10 cellular contexts compared by ENCODE assay signal in the genomic region with DNA sequence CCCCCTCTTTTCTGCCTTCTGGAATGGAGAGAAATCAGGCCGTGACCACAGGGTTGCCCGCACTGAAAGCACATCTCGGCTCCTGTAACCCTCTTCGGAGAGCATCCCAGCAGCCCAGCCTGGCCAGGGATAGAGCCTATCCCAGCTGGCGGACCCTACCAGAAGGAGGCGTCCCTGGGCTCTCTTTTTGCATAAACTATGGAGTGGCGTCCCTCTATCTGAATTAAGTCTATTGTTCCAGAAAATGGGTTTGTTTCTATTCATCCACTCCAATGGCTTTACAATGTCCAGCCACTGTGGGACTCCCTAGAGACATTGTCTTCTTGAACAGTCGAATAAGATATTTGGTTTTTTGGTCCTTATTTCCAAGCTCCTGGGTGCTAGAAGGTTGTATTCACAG. TPM values are rescaled to one million over a fixed set of nuclear protein-coding genes. Genes with fewer than 3 reads are reported as not detected.
DNase-seq lines count a peak whose midpoint lies in the region; ATAC-seq and TF ChIP-seq lines count a peak whose summit lies in the region.
"Had no signal": no experiment of that assay in that cellular context is flagged by ENCODE, and none has a peak within 500 bp of the region (broad histone marks: within the 10 kb centered on the region; RNA-seq: fewer than 3 reads in every experiment).

No MANE protein-coding gene starts in this region.

- H3K27ac ChIP-seq in ectodermal cell (ENCODE audit: insufficient read depth, low read depth, low read length, poor library complexity, severe bottlenecking) = peak overlapping the region; percentile 26
- no peak overlapping the region for H3K27ac ChIP-seq in mesendoderm (ENCODE audit: low read depth, low read length)

- H3K27me3 ChIP-seq in H7 (ENCODE audit: control insufficient read depth, insufficient read depth, low read length) = no peaks in the 10 kb centered on the region
- no peaks in the 10 kb centered on the region for H3K27me3 ChIP-seq in ectodermal cell (ENCODE audit: control insufficient read depth, insufficient read depth, low read length, poor library complexity, severe bottlenecking)
- H3K27me3 ChIP-seq in mesendoderm (ENCODE audit: insufficient read depth, low read length, poor library complexity) = no peaks in the 10 kb centered on the region

- peaks cover 11% of the 10 kb centered on the region for H3K79me2 ChIP-seq in mesendoderm (ENCODE audit: control insufficient read depth, insufficient read depth, low read length)

- no peaks in the 10 kb centered on the region for H3K79me1 ChIP-seq in mesendoderm (ENCODE audit: low read length)

- H3K23ac ChIP-seq in mesendoderm (ENCODE audit: low read length) = no peak overlapping the region

- H3K4me2 ChIP-seq in mesendoderm (ENCODE audit: low read length) = peak overlapping the region; percentile 44

- H3K36me3 ChIP-seq in H7 (replicated peaks; ENCODE audit: control insufficient read depth, insufficient read depth, low read length) (no peaks in the 10 kb centered on the region), ectodermal cell (ENCODE audit: control insufficient read depth, insufficient read depth, low read length) (no peaks in the 10 kb centered on the region), mesendoderm (ENCODE audit: control insufficient read depth, insufficient read depth, low read length) (no peaks in the 10 kb centered on the region)

- no peak overlapping the region for H3K4me3 ChIP-seq in AG04449 (ENCODE audit: low read depth, low read length)
- peak overlapping the region; percentile 87 for H3K4me3 ChIP-seq in H7 (ENCODE audit: insufficient read depth, low read depth, low read length)
- peak overlapping the region; percentile 55 for H3K4me3 ChIP-seq in ectodermal cell (ENCODE audit: insufficient read depth, low read depth, low read length)
- H3K4me3 ChIP-seq in mesendoderm (ENCODE audit: low read length) = peak overlapping the region; percentile 17

- peak overlapping the region; percentile 28 for H3K18ac ChIP-seq in mesendoderm (ENCODE audit: low read length)

- H3K4me1 ChIP-seq in ectodermal cell (ENCODE audit: control insufficient read depth, insufficient read depth, low read length) (peaks cover 3% of the 10 kb centered on the region), mesendoderm (ENCODE audit: control insufficient read depth, low read depth, low read length) (no peaks in the 10 kb centered on the region)

- no peak overlapping the region for H2BK15ac ChIP-seq in mesendoderm (replicated peaks; ENCODE audit: low read depth)

- H4K5ac ChIP-seq in mesendoderm (ENCODE audit: low read length) = no peak overlapping the region

- ATAC-seq in omental fat pad (ENCODE audit: low FRiP score) = no peak
- no peak for ATAC-seq in HG03442 (IDR thresholded peaks at IDR 0.05; ENCODE audit: unreplicated experiment)
- no peak for ATAC-seq in GM18907 (IDR thresholded peaks at IDR 0.05; ENCODE audit: unreplicated experiment)
- no peak for ATAC-seq in GM19467 (IDR thresholded peaks at IDR 0.05; ENCODE audit: unreplicated experiment)
- ATAC-seq: PC-3 had no signal

- no peak overlapping the region for H4K8ac ChIP-seq in mesendoderm (ENCODE audit: low read depth, low read length)

- H3K4ac ChIP-seq in mesendoderm (ENCODE audit: low read depth, low read length) = peak overlapping the region; percentile 70

- no peaks in the 10 kb centered on the region for H3K9me3 ChIP-seq in ectodermal cell (ENCODE audit: control insufficient read depth, low read length)

- POLR2A ChIA-PET in AG04449 (lab: Yijun Ruan, JAX) = interaction anchor here (1.0 kb wide), 1 partner anchor 15 kb away, joined by 3 read pairs; no protein-coding TSS in a partner anchor

- CTCF ChIA-PET in AG04449 (lab: Yijun Ruan, JAX) = interaction anchor here (0.7 to 2.9 kb wide), 6 partner anchors 9 to 245 kb away, joined by 3 to 12 read pairs (median 4); no protein-coding TSS in a partner anchor

- 6 to 8% methylated on average over 8 of the region's 8 CpGs for WGBS in ectodermal cell, 2 experiments
- no CpG with 5 or more reads among the region's 8 CpGs for WGBS in mesendoderm (ENCODE audit: extremely low coverage, insufficient coverage, low lambda C conversion rate)

- no peak overlapping the region for H2BK5ac ChIP-seq in mesendoderm (ENCODE audit: low read length)

- TF ChIP-seq CTCF in AG04449 (IDR thresholded peaks at IDR 0.05; ENCODE audit: insufficient read depth, low read length, missing control alignments) = peak; percentile 21
- TF ChIP-seq CTCF in omental fat pad (IDR thresholded peaks at IDR 0.05) = no peak

- DNase-seq in AG04449 (ENCODE audit: low read depth, low spot score) (no peak), H7 (peak; percentile 49), mesendoderm (peak; percentile 69), omental fat pad (ENCODE audit: low spot score) (no peak)
- DNase-seq: PC-3, small intestine had no signal

- H3K56ac ChIP-seq in mesendoderm (ENCODE audit: low read length) = peak overlapping the region; percentile 85

- no peak overlapping the region for H2BK120ac ChIP-seq in mesendoderm (ENCODE audit: low read depth, low read length)

- no peak overlapping the region for H2AK5ac ChIP-seq in mesendoderm (ENCODE audit: low read length)

- peak overlapping the region; percentile 80 for H3K9ac ChIP-seq in mesendoderm (ENCODE audit: low read length)

RNA-seq across cellular contexts. Expression of a gene that starts 0.7 kb away (rescaled TPM):
- total RNA-seq in H7 (2014; rRNA removed; shearing (Covaris generic)) = 3.7 and 7.5 TPM in 2 replicates
- polyA plus RNA-seq in ectodermal cell (2013, experiment 1 of 4) = 5.3 TPM
- 5.7 TPM for polyA plus RNA-seq in ectodermal cell (2013, experiment 2 of 4)
- polyA plus RNA-seq in ectodermal cell (2013, experiment 3 of 4) = 4.4 TPM
- polyA plus RNA-seq in ectodermal cell (2013, experiment 4 of 4) = 5.1 TPM
- polyA plus RNA-seq in mesendoderm (2013, experiment 1 of 2) = 2.1 TPM
- 2.3 TPM for polyA plus RNA-seq in mesendoderm (2013, experiment 2 of 2)
- 10 to 100 TPM; 12.8 to 20.2 (median 14.0) TPM for total RNA-seq in omental fat pad

Comparison
In these comparisons a context has a peak if more than half of its experiments do, and no peak if none do; other contexts are left out.
1. DNase-seq: peak in H7 (single experiment) and mesendoderm (single experiment); none in AG04449 (single experiment) and omental fat pad (single experiment).